ENCODE assay signal across 2 cellular contexts in genomic region chr21:42001781-42002180, GRCh38.
TF ChIP-seq lines count a peak whose summit lies in the region.

No MANE protein-coding gene starts in this region.

TF ChIP-seq in GM12878, 131 proteins besides CTCF, POLR2A, EP300 and RAD21:
- no peak for TF ChIP-seq ZNF687 (IDR thresholded peaks at IDR 0.05)
- TF ChIP-seq HCFC1 (IDR thresholded peaks at IDR 0.05; ENCODE audit: low read length) = no peak
- no peak for TF ChIP-seq SIX5 (IDR thresholded peaks at IDR 0.05; ENCODE audit: low read depth, low read length, severe bottlenecking)
- TF ChIP-seq MLLT1 (IDR thresholded peaks at IDR 0.05) = no peak
- no peak for TF ChIP-seq NFXL1 (IDR thresholded peaks at IDR 0.05; ENCODE audit: borderline replicate concordance)
- TF ChIP-seq MTA2 (IDR thresholded peaks at IDR 0.05; ENCODE audit: low read depth) = no peak
- no peak for TF ChIP-seq SREBF1 (IDR thresholded peaks at IDR 0.05; ENCODE audit: low read length)
- TF ChIP-seq SMAD5 (IDR thresholded peaks at IDR 0.05; ENCODE audit: low read depth) = no peak
- TF ChIP-seq KDM1A (IDR thresholded peaks at IDR 0.05; ENCODE audit: borderline replicate concordance) = no peak
- TF ChIP-seq DPF2 (IDR thresholded peaks at IDR 0.05) = no peak

TF ChIP-seq in WTC11, 78 proteins besides CTCF, POLR2A, EP300 and RAD21:
- no peak for TF ChIP-seq ZNF219 (CRISPR knock-in tag; IDR thresholded peaks at IDR 0.05; ENCODE audit: borderline replicate concordance)
- TF ChIP-seq IRF2 (CRISPR knock-in tag; IDR thresholded peaks at IDR 0.05; ENCODE audit: borderline replicate concordance, low read depth) = no peak
- no peak for TF ChIP-seq HMGA2 (CRISPR knock-in tag; IDR thresholded peaks at IDR 0.05)
- TF ChIP-seq ZNF263 (CRISPR knock-in tag; IDR thresholded peaks at IDR 0.05; ENCODE audit: low read depth) = no peak
- no peak for TF ChIP-seq ZNF232 (CRISPR knock-in tag; IDR thresholded peaks at IDR 0.05)
- no peak for TF ChIP-seq NFATC4 (CRISPR knock-in tag; IDR thresholded peaks at IDR 0.05)
- TF ChIP-seq PRDM15 (CRISPR knock-in tag; IDR thresholded peaks at IDR 0.05) = no peak
- no peak for TF ChIP-seq AR (CRISPR knock-in tag; IDR thresholded peaks at IDR 0.05)
- TF ChIP-seq RELA (CRISPR knock-in tag; IDR thresholded peaks at IDR 0.05; ENCODE audit: borderline replicate concordance) = no peak
- TF ChIP-seq ARID4B (CRISPR knock-in tag; IDR thresholded peaks at IDR 0.05; ENCODE audit: borderline replicate concordance) = no peak
- TF ChIP-seq FOXK1 (CRISPR knock-in tag; IDR thresholded peaks at IDR 0.05) = no peak
- no peak for TF ChIP-seq PRRX2 (CRISPR knock-in tag; IDR thresholded peaks at IDR 0.05)
- TF ChIP-seq PREB (CRISPR knock-in tag; IDR thresholded peaks at IDR 0.05; ENCODE audit: borderline replicate concordance) = no peak
- no peak for TF ChIP-seq ZNF317 (CRISPR knock-in tag; IDR thresholded peaks at IDR 0.05; ENCODE audit: borderline replicate concordance, low read depth)
TF ChIP-seq in WTC11: peak in this region for 0.
